28 cellular contexts compared by ENCODE assay signal in the genomic region with DNA sequence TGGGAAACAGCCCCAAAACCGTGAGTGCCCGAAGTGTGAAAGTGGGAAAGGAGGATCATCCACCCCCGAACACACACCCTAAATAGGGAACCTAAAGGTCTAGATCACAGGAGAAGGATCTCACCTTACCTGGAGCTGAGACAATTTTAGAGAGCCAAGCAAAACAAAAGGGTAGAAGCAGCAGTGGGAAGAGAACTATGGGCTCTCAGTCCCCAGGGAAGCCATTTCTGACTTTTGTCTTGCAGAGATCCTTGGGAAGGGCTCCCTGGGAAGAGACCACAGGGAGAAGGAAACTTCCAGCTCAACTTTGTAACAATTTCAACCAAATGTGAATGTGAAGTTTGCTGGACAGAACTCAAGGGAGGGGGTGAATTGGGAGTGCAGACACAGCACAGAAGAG.
"Had no signal": no experiment of that assay in that cellular context is flagged by ENCODE, and none has a peak within 500 bp of the region (broad histone marks: within the 10 kb centered on the region; RNA-seq: fewer than 3 reads in every experiment).

No MANE protein-coding gene starts in this region.

- H3K36me3 ChIP-seq: neural progenitor cell, ovary, right lobe of liver, thyroid gland, upper lobe of left lung, uterus had no signal

- H3K27ac ChIP-seq: neural progenitor cell, ovary, parathyroid adenoma, psoas muscle, right lobe of liver, sigmoid colon, stomach, thoracic aorta, thyroid gland, tibial nerve, upper lobe of left lung, uterus had no signal

- H3K4me1 ChIP-seq: neural progenitor cell, parathyroid adenoma, psoas muscle, right lobe of liver, sigmoid colon, stomach, thyroid gland, tibial nerve, upper lobe of left lung, uterus had no signal

- H3K4me1 Mint-ChIP-seq: natural killer cell; nephron; neural progenitor cell; stimulated activated effector memory CD8-positive, alpha-beta T cell treated with anti-CD3 and anti-CD28 coated beads, Interleukin-12 subunit alpha, Interleukin-12 subunit beta, amount 100 ng/mL, for 72 hours had no signal

- H3K27ac Mint-ChIP-seq: natural killer cell; nephron; neural progenitor cell; progenitor cell of endocrine pancreas; stimulated activated effector memory CD8-positive, alpha-beta T cell treated with anti-CD3 and anti-CD28 coated beads, Interleukin-12 subunit alpha, Interleukin-12 subunit beta, amount 100 ng/mL, for 72 hours; stimulated activated naive B cell treated with anti-CD40 and anti-IgM and Interleukin-4, amounts not matched to agents 10 μg/mL and 1 μg/mL and 100 μg/mL, for 72 hours; stimulated activated naive CD8-positive, alpha-beta T cell treated with anti-CD3 and anti-CD28 coated beads, Interleukin-15, Interleukin-2, amounts not matched to agents 100 ng/mL and 50 ng/mL, for 24 hours had no signal

- H3K27me3 Mint-ChIP-seq: progenitor cell of endocrine pancreas; stimulated activated naive B cell treated with anti-CD40 and anti-IgM and Interleukin-4, amounts not matched to agents 10 μg/mL and 1 μg/mL and 100 μg/mL, for 72 hours; stimulated activated naive CD8-positive, alpha-beta T cell treated with anti-CD3 and anti-CD28 coated beads, Interleukin-15, Interleukin-2, amounts not matched to agents 100 ng/mL and 50 ng/mL, for 24 hours had no signal

- H3K4me3 Mint-ChIP-seq: natural killer cell; nephron; neural progenitor cell; stimulated activated effector memory CD8-positive, alpha-beta T cell treated with anti-CD3 and anti-CD28 coated beads, Interleukin-12 subunit alpha, Interleukin-12 subunit beta, amount 100 ng/mL, for 72 hours; stimulated activated naive B cell treated with anti-CD40 and anti-IgM and Interleukin-4, amounts not matched to agents 10 μg/mL and 1 μg/mL and 100 μg/mL, for 72 hours; stimulated activated naive CD8-positive, alpha-beta T cell treated with anti-CD3 and anti-CD28 coated beads, Interleukin-15, Interleukin-2, amounts not matched to agents 100 ng/mL and 50 ng/mL, for 24 hours had no signal

- H3K4me3 ChIP-seq: neural progenitor cell, ovary, psoas muscle, right lobe of liver, sigmoid colon, stomach, thoracic aorta, thyroid gland, tibial nerve, upper lobe of left lung, uterus had no signal

- H3K27me3 ChIP-seq: neural progenitor cell, ovary, right lobe of liver, sigmoid colon, stomach, thyroid gland, tibial nerve, upper lobe of left lung, uterus had no signal

- H3K4me2 ChIP-seq: neural progenitor cell had no signal

- DNase-seq: natural killer cell; occipital lobe; ovary; posterior cingulate gyrus; psoas muscle; right cardiac atrium; right lobe of liver; sigmoid colon; small intestine; stimulated activated CD4-positive, alpha-beta T cell treated with anti-CD3 and anti-CD28 coated beads, Interleukin-15, amount 100 ng/mL, for 24 hours; stimulated activated CD4-positive, alpha-beta T cell treated with anti-CD3 and anti-CD28 coated beads, Interleukin-2, amount 100 ng/mL, for 24 hours; stimulated activated CD4-positive, alpha-beta T cell treated with anti-CD3 and anti-CD28 coated beads, Interleukin-2, amount 100 ng/mL, for 48 hours; stimulated activated CD4-positive, alpha-beta T cell treated with anti-CD3 and anti-CD28 coated beads, Interleukin-4, amount 100 ng/mL, for 24 hours; stimulated activated naive B cell treated with anti-CD40 and anti-IgM and Interleukin-4, amounts not matched to agents 10 μg/mL and 1 μg/mL and 100 μg/mL, for 72 hours; stimulated activated naive CD4-positive, alpha-beta T cell treated with Interleukin-2 at 50 U/mL for 16 hours; stomach; thyroid gland; trophoblast cell; upper lobe of left lung; uterus had no signal

- H3K9me3 Mint-ChIP-seq: natural killer cell; stimulated activated naive CD8-positive, alpha-beta T cell treated with anti-CD3 and anti-CD28 coated beads, Interleukin-15, Interleukin-2, amounts not matched to agents 100 ng/mL and 50 ng/mL, for 24 hours had no signal

- H3K36me3 Mint-ChIP-seq: natural killer cell; stimulated activated effector memory CD8-positive, alpha-beta T cell treated with anti-CD3 and anti-CD28 coated beads, Interleukin-12 subunit alpha, Interleukin-12 subunit beta, amount 100 ng/mL, for 72 hours had no signal

- H3K9me3 ChIP-seq: ovary, psoas muscle, right lobe of liver, sigmoid colon, stomach, thoracic aorta, thyroid gland, tibial nerve, upper lobe of left lung, uterus had no signal

- H3K79me2 ChIP-seq: parathyroid adenoma had no signal

- H2AFZ ChIP-seq: neural progenitor cell, parathyroid adenoma had no signal

- ATAC-seq: natural killer cell; psoas muscle; right cardiac atrium; right lobe of liver; stimulated activated effector memory CD8-positive, alpha-beta T cell treated with anti-CD3 and anti-CD28 coated beads, Interleukin-12 subunit alpha, Interleukin-12 subunit beta, amount 100 ng/mL, for 72 hours; stimulated activated naive B cell treated with anti-CD40 and anti-IgM and Interleukin-4, amounts not matched to agents 10 μg/mL and 1 μg/mL and 100 μg/mL, for 72 hours had no signal
